Comparison of ENCODE assay signal across 8 cellular contexts in genomic region chr1:18902523-18903312, GRCh38. TPM values are rescaled to one million over a fixed set of nuclear protein-coding genes. Genes with fewer than 3 reads are reported as not detected.
A peak's percentile ranks its signal among the peaks of the same experiment; 100 is the strongest.
DNase-seq lines count a peak whose midpoint lies in the region; ATAC-seq lines count a peak whose summit lies in the region.

ALDH4A1 (minus strand) TSS chr1:18902555; CDS start chr1:18902523, 32 bp downstream.

- peaks cover 19% of the 10 kb centered on the region for H3K4me1 Mint-ChIP-seq in activated CD8-positive, alpha-beta memory T cell treated with anti-CD3 and anti-CD28 coated beads, Interleukin-2, amount 10 ng/mL, durations not matched to agents 7 days and 5 days
- H3K4me1 Mint-ChIP-seq in effector memory CD8-positive, alpha-beta T cell (ENCODE audit: low read depth in 2 of 2) = peaks cover 15 to 18% of the 10 kb centered on the region in 2 donors

- CTCF ChIA-PET in activated CD8-positive, alpha-beta memory T cell treated with anti-CD3 and anti-CD28 coated beads, Interleukin-2, amount 10 ng/mL, durations not matched to agents 7 days and 5 days (lab: Charles Lee) = interaction anchor here (0.8 to 6.3 kb wide), 18 partner anchors 8 to 339 kb away, joined by 3 to 55 read pairs (median 4); no protein-coding TSS in a partner anchor

- peak; percentile 86 for ATAC-seq in GM21360 (IDR thresholded peaks at IDR 0.05; ENCODE audit: unreplicated experiment)
- peak; percentile 99 for ATAC-seq in activated CD8-positive, alpha-beta memory T cell treated with anti-CD3 and anti-CD28 coated beads, Interleukin-2, amount 10 ng/mL, durations not matched to agents 7 days and 5 days
- peak; percentile 93 for ATAC-seq in effector memory CD8-positive, alpha-beta T cell (replicated peaks)

- DNase-seq in COLO829 (ENCODE audit: low spot score) = peak; percentile 98
- peak; percentile 98 for DNase-seq in HT-29 (ENCODE audit: low spot score)
- peak; percentile 94 for DNase-seq in NK-92 treated with Interleukin-12 subunit alpha and Interleukin-12 subunit beta, amount 100 ng/mL, for 24 hours (lab: John Stamatoyannopoulos, UW)
- peak; percentile 98 for DNase-seq in activated CD8-positive, alpha-beta memory T cell treated with anti-CD3 and anti-CD28 coated beads, Interleukin-2, amount 10 ng/mL, durations not matched to agents 7 days and 5 days
- peak; percentile 88 to 90 (median 89) for DNase-seq in effector memory CD8-positive, alpha-beta T cell
- peak; percentile 97 to 99 for DNase-seq in lung microvascular endothelial cell (ENCODE audit: low read depth in 2 of 2)
- peak; percentile 73 to 85 (median 84) for DNase-seq in stimulated activated CD4-positive, alpha-beta T cell treated with anti-CD3 and anti-CD28 coated beads, TNF-alpha, amount 100 ng/mL, for 4 hours (ENCODE audit: low read depth in 3 of 3)

- no peaks in the 10 kb centered on the region for H3K36me3 Mint-ChIP-seq in activated CD8-positive, alpha-beta memory T cell treated with anti-CD3 and anti-CD28 coated beads, Interleukin-2, amount 10 ng/mL, durations not matched to agents 7 days and 5 days
- H3K36me3 Mint-ChIP-seq in effector memory CD8-positive, alpha-beta T cell (ENCODE audit: insufficient read depth) = peaks cover 51% of the 10 kb centered on the region

- peak within 1 kb of the TSS; percentile 92 for H3K4me3 Mint-ChIP-seq in activated CD8-positive, alpha-beta memory T cell treated with anti-CD3 and anti-CD28 coated beads, Interleukin-2, amount 10 ng/mL, durations not matched to agents 7 days and 5 days
- H3K4me3 Mint-ChIP-seq in effector memory CD8-positive, alpha-beta T cell = peak within 1 kb of the TSS; percentile 91 to 94

- H3K9me3 Mint-ChIP-seq in activated CD8-positive, alpha-beta memory T cell treated with anti-CD3 and anti-CD28 coated beads, Interleukin-2, amount 10 ng/mL, durations not matched to agents 7 days and 5 days (ENCODE audit: low read depth) = no peaks in the 10 kb centered on the region
- H3K9me3 Mint-ChIP-seq in effector memory CD8-positive, alpha-beta T cell = no peaks in the 10 kb centered on the region

- H3K27ac Mint-ChIP-seq in activated CD8-positive, alpha-beta memory T cell treated with anti-CD3 and anti-CD28 coated beads, Interleukin-2, amount 10 ng/mL, durations not matched to agents 7 days and 5 days = peak within 1 kb of the TSS; percentile 97
- peak within 1 kb of the TSS; percentile 96 for H3K27ac Mint-ChIP-seq in effector memory CD8-positive, alpha-beta T cell

- no peaks in the 10 kb centered on the region for H3K27me3 Mint-ChIP-seq in activated CD8-positive, alpha-beta memory T cell treated with anti-CD3 and anti-CD28 coated beads, Interleukin-2, amount 10 ng/mL, durations not matched to agents 7 days and 5 days
- no peaks in the 10 kb centered on the region for H3K27me3 Mint-ChIP-seq in effector memory CD8-positive, alpha-beta T cell

RNA-seq across cellular contexts. Expression of gene ALDH4A1, which starts in this region (rescaled TPM):
- total RNA-seq in HT-29 (2014; rRNA removed; shearing (Covaris generic)) = 60.7 and 68.0 TPM in 2 replicates
- total RNA-seq in activated CD8-positive, alpha-beta memory T cell treated with anti-CD3 and anti-CD28 coated beads, Interleukin-2, amount 10 ng/mL, durations not matched to agents 7 days and 5 days = 1 to 10 TPM; 4.5 to 5.8 TPM
- total RNA-seq in lung microvascular endothelial cell = 11.8 and 14.7 TPM in 2 replicates

Comparison
In these comparisons a context has a peak if more than half of its experiments do, and no peak if none do; other contexts are left out.
1. Peak in every context shown above with its lines: DNase-seq and ATAC-seq.